In the genomic region with DNA sequence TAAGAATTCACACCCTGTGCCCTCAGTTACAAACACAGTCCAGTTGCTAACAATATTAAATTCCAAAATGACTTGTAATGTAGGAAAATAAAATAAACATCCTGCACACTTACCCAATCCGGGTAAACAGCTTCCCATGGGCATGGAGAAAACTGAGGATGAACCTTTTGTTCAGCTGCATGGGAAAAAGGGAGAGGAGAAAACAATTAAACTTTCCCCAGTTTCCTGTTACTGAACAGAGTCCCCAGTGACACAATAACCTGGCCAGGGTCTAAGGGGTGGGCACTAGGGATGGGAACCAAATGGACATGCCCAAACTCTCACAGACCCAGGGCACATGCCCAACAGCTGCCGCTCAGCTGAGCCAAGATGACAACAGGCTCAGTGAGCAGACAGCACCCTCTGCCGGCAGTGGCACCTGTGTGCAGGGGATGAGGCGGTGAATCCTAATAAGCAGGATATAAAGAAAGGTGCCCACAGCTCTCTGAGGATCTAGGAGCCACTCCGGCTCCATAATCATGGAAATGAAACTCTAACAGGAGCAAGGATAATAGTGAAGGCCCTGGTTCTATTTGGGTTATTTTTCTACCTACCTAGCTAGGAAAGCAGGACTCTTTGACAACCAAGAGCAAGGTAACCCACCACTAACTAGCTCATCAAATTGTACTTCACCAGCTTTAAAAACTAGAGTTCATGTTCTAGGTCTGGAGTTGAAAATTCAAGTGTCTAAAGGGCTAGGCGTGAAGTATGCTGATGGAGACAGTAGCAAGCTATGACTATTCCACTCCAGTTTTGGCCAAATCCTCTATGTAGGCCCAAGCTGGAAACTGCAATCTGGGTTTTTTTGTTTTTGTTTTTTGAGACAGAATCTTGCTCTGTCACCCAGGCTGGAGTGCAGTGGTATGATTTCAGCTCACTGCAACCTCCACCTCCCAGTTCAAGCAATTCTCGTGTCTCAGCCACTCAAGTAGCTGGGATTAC, we compare ENCODE assay signal across 8 cellular contexts. TPM values are rescaled to one million over a fixed set of nuclear protein-coding genes. Genes with fewer than 3 reads are reported as not detected.
DNase-seq lines count a peak whose midpoint lies in the region; ATAC-seq and TF ChIP-seq lines count a peak whose summit lies in the region.

No MANE protein-coding gene starts in this region.

- peak; percentile 99 for TF ChIP-seq CTCF in C4-2B (conservative IDR thresholded peaks at IDR 0.05)
- peak; percentile 93 to 99 (median 98) for TF ChIP-seq CTCF in HCT116 (IDR thresholded peaks at IDR 0.05 in 2 of 3, conservative IDR thresholded peaks at IDR 0.05 in 1 of 3; ENCODE audit: borderline replicate concordance in 1 of 3, insufficient read depth in 1 of 3, low read depth in 2 of 3, low read length in 2 of 3)

- CTCF ChIA-PET in HCT116 (lab: Charles Lee), result interaction anchor here (0.6 to 4.0 kb wide), 36 partner anchors 9 to 528 kb away, joined by 3 to 200 read pairs (median 4); partner anchors contain the start of genes HIC1, RTN4RL1, SMG6 and SRR

- H4K20me1 ChIP-seq in HCT116 (ENCODE audit: insufficient read depth), result no peaks in the 10 kb centered on the region

- no TSS peak for BruUV-seq in HCT116 (replicated peaks; lab: Mats Ljungman, UMichigan)

- RAD21 ChIA-PET in HCT116 (lab: Charles Lee; ENCODE audit: low non-redundant PET in 1 of 2, low total read pairs in 2 of 2, uncharacterized antibody in 2 of 2, unreplicated experiment in 2 of 2), result interaction anchor here (0.6 to 2.5 kb wide), 9 partner anchors 171 to 622 kb away, joined by 3 to 21 read pairs (median 5); partner anchors contain the start of gene HIC1 (in 2 of the 2)

- DNase-seq in HCT116 (ENCODE audit: low read depth, low spot score) (peak; percentile 39), NCI-H510A (lab: John Stamatoyannopoulos, UW) (peak; percentile 23), cerebellar cortex (ENCODE audit: low spot score) (peak; percentile 86), left kidney (ENCODE audit: low read depth, low spot score) (peak; percentile 86)
- peak; percentile 83 to 88 for DNase-seq in activated CD4-positive, alpha-beta T cell treated with anti-CD3 and anti-CD28 coated beads for 4 hours
- peak; percentile 83 for DNase-seq in stimulated activated CD4-positive, alpha-beta T cell treated with anti-CD3 and anti-CD28 coated beads, Interleukin-1b, Interleukin-23, amount 100 ng/mL, for 48 hours

- peak; percentile 98 for TF ChIP-seq RAD21 in HCT116 (IDR thresholded peaks at IDR 0.05; ENCODE audit: low read depth)

- H3K9me3 ChIP-seq in HCT116 (ENCODE audit: control insufficient read depth in 1 of 2, insufficient read depth in 1 of 2, low read depth in 1 of 2, low read length in 2 of 2), result no peaks in the 10 kb centered on the region

- H3K4me3 ChIP-seq in HCT116 (replicated peaks in 1 of 2; ENCODE audit: low read depth in 1 of 2, low read length in 2 of 2), result no peak overlapping the region

- no peak overlapping the region for H2AFZ ChIP-seq in HCT116 (ENCODE audit: low read depth, low read length, poor library complexity, severe bottlenecking)

- no peak overlapping the region for H3K9ac ChIP-seq in HCT116 (ENCODE audit: low read length)

- H3K27ac ChIP-seq in C4-2B, result no peak overlapping the region
- H3K27ac ChIP-seq in HCT116 (ENCODE audit: low read depth, low read length), result no peak overlapping the region

- peaks cover 0 to 10% of the 10 kb centered on the region in 2 experiments; a peak in 2 of 4 replicates for H3K4me1 ChIP-seq in HCT116 (ENCODE audit: control insufficient read depth in 1 of 2, insufficient read depth in 2 of 2, low read length in 2 of 2)

- H3K79me2 ChIP-seq in HCT116 (ENCODE audit: insufficient read depth, low read length), result no peaks in the 10 kb centered on the region

- TF ChIP-seq POLR2A in HCT116 (IDR thresholded peaks at IDR 0.05; ENCODE audit: borderline replicate concordance, extremely low read depth, insufficient read depth, insufficient read length), result no peak

- peaks cover 0 to 5% of the 10 kb centered on the region in 2 experiments; a peak in 2 of 4 replicates for H3K36me3 ChIP-seq in HCT116 (ENCODE audit: control insufficient read depth in 1 of 2, insufficient read depth in 2 of 2, low read length in 2 of 2)

- POLR2A ChIA-PET in HCT116 (lab: Charles Lee), result interaction anchor here (1.2 to 1.8 kb wide), 2 partner anchors 9 to 190 kb away, joined by 3 read pairs; partner anchors contain the start of gene HIC1

- ATAC-seq in HCT116 (peak; percentile 98), GM18511 (IDR thresholded peaks at IDR 0.05; ENCODE audit: unreplicated experiment) (no peak)

- H3K9me2 ChIP-seq in HCT116 (ENCODE audit: insufficient read depth), result no peaks in the 10 kb centered on the region

- intact Hi-C loops in HCT116 (cut with micrococcal nuclease), result loop anchor here (1.0 to 2.0 kb wide), 2 partner anchors 187 to 336 kb away; no protein-coding TSS in a partner anchor

- no peaks in the 10 kb centered on the region for H3K27me3 ChIP-seq in HCT116 (ENCODE audit: insufficient read depth, low read length)

- no peak overlapping the region for H3K4me2 ChIP-seq in HCT116 (ENCODE audit: low read length)

TF ChIP-seq in HCT116, 20 proteins besides CTCF, POLR2A, EP300 and RAD21:
- TF ChIP-seq TCF7L2 (IDR thresholded peaks at IDR 0.05; ENCODE audit: borderline replicate concordance, extremely low read depth, insufficient read depth, insufficient read length) (no peak), CBX3 (IDR thresholded peaks at IDR 0.05; ENCODE audit: low read depth) (no peak), CEBPB (IDR thresholded peaks at IDR 0.05; ENCODE audit: low read depth) (no peak), ELF1 (IDR thresholded peaks at IDR 0.05; ENCODE audit: borderline replicate concordance, low read depth) (no peak)
- TF ChIP-seq, protein P1, sequence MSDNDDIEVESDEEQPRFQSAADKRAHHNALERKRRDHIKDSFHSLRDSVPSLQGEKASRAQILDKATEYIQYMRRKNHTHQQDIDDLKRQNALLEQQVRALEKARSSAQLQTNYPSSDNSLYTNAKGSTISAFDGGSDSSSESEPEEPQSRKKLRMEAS (IDR thresholded peaks at IDR 0.05), result no peak
TF ChIP-seq in HCT116: peak in this region for 0.

RNA-seq across cellular contexts. Expression of gene SMG6, which starts 58.8 kb away (rescaled TPM):
- 23.1 TPM for total RNA-seq in HCT116 (2021; ENCODE audit: unreplicated experiment)
- 18.0 and 19.2 TPM in 2 replicates for polyA plus RNA-seq in HCT116 (2012)

RNA-seq across cellular contexts. Expression of gene SRR, which starts 58.9 kb away (rescaled TPM):
- total RNA-seq in HCT116 (2021; ENCODE audit: unreplicated experiment), result 15.1 TPM
- polyA plus RNA-seq in HCT116 (2012), result 6.1 and 8.8 TPM in 2 replicates

Comparison
In these comparisons a context has a peak if more than half of its experiments do, and no peak if none do; other contexts are left out.
1. DNase-seq: peak in every context shown above with its lines; median percentile 86 in cerebellar cortex; 86 in left kidney; 86 in activated CD4-positive, alpha-beta T cell treated with anti-CD3 and anti-CD28 coated beads for 4 hours; 83 in stimulated activated CD4-positive, alpha-beta T cell treated with anti-CD3 and anti-CD28 coated beads, Interleukin-1b, Interleukin-23, amount 100 ng/mL, for 48 hours; 39 in HCT116; 23 in NCI-H510A.